ENCODE assay signal across 13 cellular contexts in genomic region chr5:156367602-156368001, GRCh38. TPM values are rescaled to one million over a fixed set of nuclear protein-coding genes. Genes with fewer than 3 reads are reported as not detected.
DNase-seq lines count a peak whose midpoint lies in the region; ATAC-seq and TF ChIP-seq lines count a peak whose summit lies in the region.
"Had no signal": no experiment of that assay in that cellular context is flagged by ENCODE, and none has a peak within 500 bp of the region (broad histone marks: within the 10 kb centered on the region; RNA-seq: fewer than 3 reads in every experiment).

No MANE protein-coding gene starts in this region.

- H3K9me3 Mint-ChIP-seq in effector memory CD8-positive, alpha-beta T cell = no peaks in the 10 kb centered on the region
- H3K9me3 Mint-ChIP-seq in activated naive CD4-positive, alpha-beta T cell treated with anti-CD3 and anti-CD28 coated beads for 36 hours = no peaks in the 10 kb centered on the region
- H3K9me3 Mint-ChIP-seq: CD8-positive, alpha-beta T cell had no signal

- H3K36me3 Mint-ChIP-seq in effector memory CD8-positive, alpha-beta T cell (ENCODE audit: insufficient read depth) = no peaks in the 10 kb centered on the region
- H3K36me3 Mint-ChIP-seq in activated naive CD4-positive, alpha-beta T cell treated with anti-CD3 and anti-CD28 coated beads for 36 hours (ENCODE audit: low read depth) = no peaks in the 10 kb centered on the region
- H3K36me3 Mint-ChIP-seq: CD8-positive, alpha-beta T cell had no signal

- H3K27me3 ChIP-seq in fibroblast of lung (ENCODE audit: control insufficient read depth, insufficient read depth, low read length) = no peaks in the 10 kb centered on the region

- DNase-seq in AG20443 (ENCODE audit: low spot score) (peak; percentile 89), M059J (ENCODE audit: low read depth) (peak; percentile 27), fibroblast of lung (ENCODE audit: low read depth in 2 of 2) (peak; percentile 93 to 95), myocyte (ENCODE audit: low read depth) (peak; percentile 94), NCI-H524 treated with DMSO at 0.1 percent for 48 hours (lab: John Stamatoyannopoulos, UW) (no peak)
- DNase-seq in effector memory CD8-positive, alpha-beta T cell = no peak
- DNase-seq in activated naive CD4-positive, alpha-beta T cell treated with anti-CD3 and anti-CD28 coated beads for 36 hours = no peak
- DNase-seq: activated gamma-delta T cell treated with Interleukin-2 at 50 U/mL for 16 hours; CD8-positive, alpha-beta T cell; NCI-H1105 treated with DMSO at 0.1 percent for 48 hours; nucleus accumbens had no signal

- no peak overlapping the region for H3K4me2 ChIP-seq in fibroblast of lung (ENCODE audit: extremely low read depth, insufficient read depth, low read length)

- no peak for ATAC-seq in effector memory CD8-positive, alpha-beta T cell (replicated peaks)
- no peak for ATAC-seq in HG03460 (IDR thresholded peaks at IDR 0.05; ENCODE audit: unreplicated experiment)
- ATAC-seq: CD8-positive, alpha-beta T cell had no signal

- CTCF ChIA-PET in activated naive CD4-positive, alpha-beta T cell treated with anti-CD3 and anti-CD28 coated beads for 36 hours (lab: Charles Lee) = no interaction called here

- no peak overlapping the region for H2AFZ ChIP-seq in fibroblast of lung (ENCODE audit: low read length)

- no peak overlapping the region for H3K27ac ChIP-seq in fibroblast of lung (ENCODE audit: insufficient read depth, low read length)

- intact Hi-C loops in activated naive CD4-positive, alpha-beta T cell treated with anti-CD3 and anti-CD28 coated beads for 36 hours (cut with micrococcal nuclease) = no loop called here

- H3K36me3 ChIP-seq in fibroblast of lung (ENCODE audit: control insufficient read depth, insufficient read depth, low read length) = no peaks in the 10 kb centered on the region

- no peak overlapping the region for H3K4me3 ChIP-seq in fibroblast of lung (replicated peaks in 1 of 4; ENCODE audit: control extremely low read depth in 1 of 4, insufficient read depth in 1 of 4, low read depth in 3 of 4, low read length in 4 of 4)

- H3K79me2 ChIP-seq in fibroblast of lung (ENCODE audit: control insufficient read depth, insufficient read depth, low read length) = no peaks in the 10 kb centered on the region

- H3K9ac ChIP-seq in fibroblast of lung (ENCODE audit: insufficient read depth, low read length) = no peak overlapping the region

- no peak for TF ChIP-seq CTCF in fibroblast of lung (conservative IDR thresholded peaks at IDR 0.05 in 1 of 2, IDR thresholded peaks at IDR 0.05 in 1 of 2; ENCODE audit: low read depth in 1 of 2, low read length in 2 of 2)

- H3K4me3 Mint-ChIP-seq in effector memory CD8-positive, alpha-beta T cell = no peak overlapping the region
- H3K4me3 Mint-ChIP-seq in activated naive CD4-positive, alpha-beta T cell treated with anti-CD3 and anti-CD28 coated beads for 36 hours = no peak overlapping the region
- H3K4me3 Mint-ChIP-seq: CD8-positive, alpha-beta T cell had no signal

- H4K20me1 ChIP-seq in fibroblast of lung (ENCODE audit: control insufficient read depth, extremely low read depth, insufficient read depth, low read length) = no peaks in the 10 kb centered on the region

- H3K27ac Mint-ChIP-seq in effector memory CD8-positive, alpha-beta T cell = no peak overlapping the region
- H3K27ac Mint-ChIP-seq in activated naive CD4-positive, alpha-beta T cell treated with anti-CD3 and anti-CD28 coated beads for 36 hours = no peak overlapping the region
- H3K27ac Mint-ChIP-seq: CD8-positive, alpha-beta T cell had no signal

- no peaks in the 10 kb centered on the region for H3K4me1 ChIP-seq in fibroblast of lung (ENCODE audit: control insufficient read depth, extremely low read depth, insufficient read depth, low read length)

- no peaks in the 10 kb centered on the region for H3K4me1 Mint-ChIP-seq in effector memory CD8-positive, alpha-beta T cell (ENCODE audit: low read depth in 2 of 2)
- H3K4me1 Mint-ChIP-seq in activated naive CD4-positive, alpha-beta T cell treated with anti-CD3 and anti-CD28 coated beads for 36 hours (ENCODE audit: low read depth) = no peaks in the 10 kb centered on the region

- no peaks in the 10 kb centered on the region for H3K9me3 ChIP-seq in fibroblast of lung (ENCODE audit: control insufficient read depth, insufficient read depth, low read depth, low read length)

- peaks cover 0 to 5% of the 10 kb centered on the region in 2 donors for H3K27me3 Mint-ChIP-seq in effector memory CD8-positive, alpha-beta T cell
- H3K27me3 Mint-ChIP-seq in activated naive CD4-positive, alpha-beta T cell treated with anti-CD3 and anti-CD28 coated beads for 36 hours (ENCODE audit: low read depth) = peaks cover 12% of the 10 kb centered on the region

RNA-seq across cellular contexts. Expression of gene SGCD, which starts 40.6 kb away (rescaled TPM):
- 0.49 and 1.7 TPM in 2 replicates for total RNA-seq in M059J (2014; rRNA removed; shearing (Covaris generic))
- total RNA-seq in fibroblast of lung (21.1 and 67.5 TPM in 2 replicates), myocyte (75.3 and 104 TPM in 2 replicates)
- 13.3 and 18.4 TPM in 2 replicates for polyA plus RNA-seq in fibroblast of lung
- polyA plus RNA-seq in fibroblast of lung (2012) = 8.9 and 12.0 TPM in 2 replicates
- polyA minus RNA-seq in fibroblast of lung (ENCODE audit: low replicate concordance) = 2.5 and 3.1 TPM in 2 replicates
- polyA plus RNA-seq in myocyte (2012) = 65.8 TPM
- not detected for total RNA-seq in activated naive CD4-positive, alpha-beta T cell treated with anti-CD3 and anti-CD28 coated beads for 36 hours
- total RNA-seq: T-helper 1 cell treated with Interleukin-12 subunit alpha and Interleukin-12 subunit beta and Interleukin-4 antibody, amounts not matched to agents 30 ng/mL and 1 ng/mL, for 36 hours had no signal

Comparison
In these comparisons a context has a peak if more than half of its experiments do, and no peak if none do; other contexts are left out.
1. DNase-seq: peak in AG20443 (single experiment), M059J (single experiment), fibroblast of lung (2 of 2) and myocyte (single experiment); none in NCI-H524 treated with DMSO at 0.1 percent for 48 hours (single experiment), effector memory CD8-positive, alpha-beta T cell (0 of 3) and activated naive CD4-positive, alpha-beta T cell treated with anti-CD3 and anti-CD28 coated beads for 36 hours (single experiment).